18 cellular contexts compared by ENCODE assay signal in genomic region chr17:79179334-79179733, GRCh38.
DNase-seq lines count a peak whose midpoint lies in the region; ATAC-seq, FAIRE-seq and TF ChIP-seq lines count a peak whose summit lies in the region.
"Had no signal": no experiment of that assay in that cellular context is flagged by ENCODE, and none has a peak within 500 bp of the region (broad histone marks: within the 10 kb centered on the region; RNA-seq: fewer than 3 reads in every experiment).

No MANE protein-coding gene starts in this region.

- TF ChIP-seq CTCF in astrocyte (IDR thresholded peaks at IDR 0.05; ENCODE audit: insufficient read depth, low read depth, low read length): no peak
- TF ChIP-seq CTCF in ovary (IDR thresholded peaks at IDR 0.05): no peak

- no peak overlapping the region for H3K4me2 ChIP-seq in astrocyte (ENCODE audit: low read length)
- H3K4me2 ChIP-seq: GM23338 had no signal

- H4K20me1 ChIP-seq in astrocyte (ENCODE audit: insufficient read depth, low read length): no peaks in the 10 kb centered on the region

- H3K27ac ChIP-seq in astrocyte (ENCODE audit: low read depth, low read length): no peak overlapping the region
- H3K27ac ChIP-seq in ovary: no peak overlapping the region

- H3K9ac ChIP-seq in astrocyte (ENCODE audit: low read length): no peak overlapping the region

- no peaks in the 10 kb centered on the region for H3K79me2 ChIP-seq in astrocyte (ENCODE audit: insufficient read depth, low read length)

- no peak overlapping the region for H3K27ac Mint-ChIP-seq in astrocyte (ENCODE audit: unreplicated experiment)
- H3K27ac Mint-ChIP-seq: CD4-positive, alpha-beta memory T cell; GM23338; HFFc6 had no signal

- H3K36me3 ChIP-seq in astrocyte (ENCODE audit: insufficient read depth, low read length): no peaks in the 10 kb centered on the region
- no peaks in the 10 kb centered on the region for H3K36me3 ChIP-seq in ovary
- H3K36me3 ChIP-seq: HAP-1 had no signal

- no peak for FAIRE-seq in astrocyte (lab: Jason Lieb, UNC)
- FAIRE-seq: G401.6, GM12892, GM19239 had no signal

- ATAC-seq in Right ventricle myocardium inferior (no peak), left cardiac atrium (no peak), GM21367 (IDR thresholded peaks at IDR 0.05; ENCODE audit: unreplicated experiment) (no peak)
- ATAC-seq: GM23338 had no signal

- H3K27me3 ChIP-seq in astrocyte (ENCODE audit: insufficient read depth, low read length): peaks cover 10% of the 10 kb centered on the region
- H3K27me3 ChIP-seq in ovary: no peaks in the 10 kb centered on the region

- H3K9me3 Mint-ChIP-seq in astrocyte (ENCODE audit: unreplicated experiment): no peaks in the 10 kb centered on the region
- H3K9me3 Mint-ChIP-seq: CD4-positive, alpha-beta memory T cell; GM23338; HFFc6 had no signal

- H3K4me1 ChIP-seq in astrocyte (ENCODE audit: insufficient read depth, low read length): no peaks in the 10 kb centered on the region
- no peaks in the 10 kb centered on the region for H3K4me1 ChIP-seq in ovary (ENCODE audit: insufficient read depth)
- H3K4me1 ChIP-seq: HAP-1 had no signal

- TF ChIP-seq POLR2A in ovary (IDR thresholded peaks at IDR 0.05): no peak

- 72 to 82% (median 78%) methylated on average over 16 of the region's 16 CpGs for WGBS in ovary, 3 donors

- peaks cover 57% of the 10 kb centered on the region for H3K27me3 Mint-ChIP-seq in astrocyte (ENCODE audit: low read depth, unreplicated experiment)

- no peaks in the 10 kb centered on the region for H3K4me1 Mint-ChIP-seq in astrocyte (ENCODE audit: low read depth, unreplicated experiment)

- H3K4me3 ChIP-seq in astrocyte (ENCODE audit: insufficient read depth, low read depth, low read length) (no peak overlapping the region), ovary (no peak overlapping the region)
- H3K4me3 ChIP-seq: GM23338, HAP-1 had no signal

- DNase-seq in Right ventricle myocardium inferior (ENCODE audit: missing footprints) (peak; percentile 18), left cardiac atrium (no peak), NCI-H69 (lab: John Stamatoyannopoulos, UW) (peak; percentile 21), astrocyte (ENCODE audit: low read depth) (no peak), ovary (no peak)
- DNase-seq: C1 segment of cervical spinal cord; Calu3; CD4-positive, alpha-beta memory T cell; COR-L47; DMS53; DMS79 treated with DMSO at 0.1 percent for 48 hours; HFFc6 had no signal

- H3K36me3 Mint-ChIP-seq in astrocyte (ENCODE audit: low read depth, unreplicated experiment): no peaks in the 10 kb centered on the region
- H3K36me3 Mint-ChIP-seq: CD4-positive, alpha-beta memory T cell had no signal

- H2AFZ ChIP-seq in astrocyte (ENCODE audit: low read depth, low read length): no peak overlapping the region
- H2AFZ ChIP-seq: GM23338 had no signal

- no peak for TF ChIP-seq EP300 in ovary (IDR thresholded peaks at IDR 0.05)

- H3K9me3 ChIP-seq in astrocyte (ENCODE audit: insufficient read depth, low read depth, low read length): no peaks in the 10 kb centered on the region
- H3K9me3 ChIP-seq in ovary: no peaks in the 10 kb centered on the region
- H3K9me3 ChIP-seq: HAP-1 had no signal

- intact Hi-C loops in Right ventricle myocardium inferior (cut with DNase I): no loop called here
- intact Hi-C loops in left cardiac atrium (cut with DNase I): loop anchor here in 1 of 2 donors (10.0 kb wide), 1 partner anchor 55 kb away; no protein-coding TSS in a partner anchor
- intact Hi-C loops in ovary (cut with DNase I): no loop called here

- H3K4me3 Mint-ChIP-seq in astrocyte (ENCODE audit: unreplicated experiment): peak overlapping the region; percentile 34
- H3K4me3 Mint-ChIP-seq: CD4-positive, alpha-beta memory T cell; GM23338; HFFc6 had no signal

Comparison
In these comparisons a context has a peak if more than half of its experiments do, and no peak if none do; other contexts are left out.
1. DNase-seq: peak in Right ventricle myocardium inferior (single experiment) and NCI-H69 (single experiment); none in left cardiac atrium (single experiment), astrocyte (single experiment) and ovary (0 of 5).